Comparison of ENCODE assay signal across 20 cellular contexts in genomic region chr5:134098690-134099089, GRCh38. TPM values are rescaled to one million over a fixed set of nuclear protein-coding genes. Genes with fewer than 3 reads are reported as not detected.
DNase-seq lines count a peak whose midpoint lies in the region; ATAC-seq lines count a peak whose summit lies in the region.
"Had no signal": no experiment of that assay in that cellular context is flagged by ENCODE, and none has a peak within 500 bp of the region (broad histone marks: within the 10 kb centered on the region; RNA-seq: fewer than 3 reads in every experiment).

No MANE protein-coding gene starts in this region.

- DNase-seq in stimulated activated naive CD8-positive, alpha-beta T cell treated with anti-CD3 and anti-CD28 coated beads, Interleukin-15, Interleukin-2, amounts not matched to agents 100 U/mL and 50 U/mL, for 24 hours = no peak
- DNase-seq in left lobe of liver (ENCODE audit: low spot score) = peak; percentile 86
- DNase-seq in stimulated activated naive CD8-positive, alpha-beta T cell treated with anti-CD3 and anti-CD28 coated beads, Interleukin-15, amount 100 ng/mL, for 72 hours = no peak
- DNase-seq: activated CD4-positive, CD25-positive, alpha-beta regulatory T cell; amygdala; central memory CD4-positive, alpha-beta T cell; effector CD4-positive, alpha-beta T cell; esophagus squamous epithelium; lower lobe of right lung; NCI-H2029 treated with DMSO at 0.1 percent for 48 hours; NCI-H510A; stimulated activated CD4-positive, alpha-beta T cell treated with anti-CD3 and anti-CD28 coated beads, Interleukin-4, amount 100 ng/mL, for 1 hour; testis had no signal

- H3K4me3 Mint-ChIP-seq in stimulated activated naive CD8-positive, alpha-beta T cell treated with anti-CD3 and anti-CD28 coated beads, Interleukin-15, Interleukin-2, amounts not matched to agents 100 ng/mL and 50 ng/mL, for 24 hours = no peak overlapping the region
- H3K4me3 Mint-ChIP-seq in activated T-helper 17 cell treated with anti-CD3 and anti-CD28 coated beads, Interleukin-2, amount 50 U/mL, for 72 hours = peak overlapping the region; percentile 29
- peak overlapping the region; percentile 33 to 46 for H3K4me3 Mint-ChIP-seq in stimulated activated naive CD8-positive, alpha-beta T cell treated with anti-CD3 and anti-CD28 coated beads, Interleukin-15, amount 100 ng/mL, for 72 hours

- H3K27me3 Mint-ChIP-seq in stimulated activated naive CD8-positive, alpha-beta T cell treated with anti-CD3 and anti-CD28 coated beads, Interleukin-15, Interleukin-2, amounts not matched to agents 100 ng/mL and 50 ng/mL, for 24 hours = no peaks in the 10 kb centered on the region
- H3K27me3 Mint-ChIP-seq in activated T-helper 17 cell treated with anti-CD3 and anti-CD28 coated beads, Interleukin-2, amount 50 U/mL, for 72 hours = no peaks in the 10 kb centered on the region
- H3K27me3 Mint-ChIP-seq in stimulated activated naive CD8-positive, alpha-beta T cell treated with anti-CD3 and anti-CD28 coated beads, Interleukin-15, amount 100 ng/mL, for 72 hours = no peaks in the 10 kb centered on the region

- H3K36me3 Mint-ChIP-seq in stimulated activated naive CD8-positive, alpha-beta T cell treated with anti-CD3 and anti-CD28 coated beads, Interleukin-15, Interleukin-2, amounts not matched to agents 100 ng/mL and 50 ng/mL, for 24 hours (ENCODE audit: low read depth) = no peaks in the 10 kb centered on the region
- no peaks in the 10 kb centered on the region for H3K36me3 Mint-ChIP-seq in activated T-helper 17 cell treated with anti-CD3 and anti-CD28 coated beads, Interleukin-2, amount 50 U/mL, for 72 hours (ENCODE audit: low read depth)

- H3K27ac Mint-ChIP-seq in stimulated activated naive CD8-positive, alpha-beta T cell treated with anti-CD3 and anti-CD28 coated beads, Interleukin-15, Interleukin-2, amounts not matched to agents 100 ng/mL and 50 ng/mL, for 24 hours = peak overlapping the region; percentile 77
- no peak overlapping the region for H3K27ac Mint-ChIP-seq in activated T-helper 17 cell treated with anti-CD3 and anti-CD28 coated beads, Interleukin-2, amount 50 U/mL, for 72 hours
- peak overlapping the region; percentile 5 to 22 for H3K27ac Mint-ChIP-seq in stimulated activated naive CD8-positive, alpha-beta T cell treated with anti-CD3 and anti-CD28 coated beads, Interleukin-15, amount 100 ng/mL, for 72 hours
- H3K27ac Mint-ChIP-seq: progenitor cell of endocrine pancreas had no signal

- no peak for ATAC-seq in stimulated activated naive CD8-positive, alpha-beta T cell treated with anti-CD3 and anti-CD28 coated beads, Interleukin-15, Interleukin-2, amounts not matched to agents 100 U/mL and 50 U/mL, for 24 hours
- no peak for ATAC-seq in activated T-helper 17 cell treated with anti-CD3 and anti-CD28 coated beads, Interleukin-2, amount 50 U/mL, for 72 hours (replicated peaks)
- ATAC-seq in left lobe of liver (peak; percentile 74), GM21515 (IDR thresholded peaks at IDR 0.05; ENCODE audit: unreplicated experiment) (no peak), HG03280 (IDR thresholded peaks at IDR 0.05; ENCODE audit: unreplicated experiment) (no peak), GM19328 (IDR thresholded peaks at IDR 0.05; ENCODE audit: unreplicated experiment) (no peak)
- ATAC-seq in stimulated activated naive CD8-positive, alpha-beta T cell treated with anti-CD3 and anti-CD28 coated beads, Interleukin-15, amount 100 ng/mL, for 72 hours = no peak
- ATAC-seq: lower lobe of right lung, Right ventricle myocardium inferior had no signal

- H3K4me1 Mint-ChIP-seq in stimulated activated naive CD8-positive, alpha-beta T cell treated with anti-CD3 and anti-CD28 coated beads, Interleukin-15, Interleukin-2, amounts not matched to agents 100 ng/mL and 50 ng/mL, for 24 hours (ENCODE audit: low read depth) = peaks cover 79% of the 10 kb centered on the region
- H3K4me1 Mint-ChIP-seq in activated T-helper 17 cell treated with anti-CD3 and anti-CD28 coated beads, Interleukin-2, amount 50 U/mL, for 72 hours = peaks cover 33% of the 10 kb centered on the region
- H3K4me1 Mint-ChIP-seq in stimulated activated naive CD8-positive, alpha-beta T cell treated with anti-CD3 and anti-CD28 coated beads, Interleukin-15, amount 100 ng/mL, for 72 hours = peaks cover 97% of the 10 kb centered on the region

- H3K9me3 Mint-ChIP-seq in stimulated activated naive CD8-positive, alpha-beta T cell treated with anti-CD3 and anti-CD28 coated beads, Interleukin-15, Interleukin-2, amounts not matched to agents 100 ng/mL and 50 ng/mL, for 24 hours = no peaks in the 10 kb centered on the region
- no peaks in the 10 kb centered on the region for H3K9me3 Mint-ChIP-seq in activated T-helper 17 cell treated with anti-CD3 and anti-CD28 coated beads, Interleukin-2, amount 50 U/mL, for 72 hours
- H3K9me3 Mint-ChIP-seq in stimulated activated naive CD8-positive, alpha-beta T cell treated with anti-CD3 and anti-CD28 coated beads, Interleukin-15, amount 100 ng/mL, for 72 hours = no peaks in the 10 kb centered on the region

RNA-seq across cellular contexts. Expression of gene TCF7, which starts 15.8 kb away (rescaled TPM):
- total RNA-seq in activated T-helper 17 cell treated with anti-CD3 and anti-CD28 coated beads, Interleukin-2, amount 50 U/mL, for 72 hours = 10 to 100 TPM in 1 of 2 donors, 1 to 10 TPM in 1; 5.9 to 42.2 TPM
- total RNA-seq in left lobe of liver = 3.1 TPM
